ENCODE assay signal across 20 cellular contexts in genomic region chr3:141526709-141527108, GRCh38. TPM values are rescaled to one million over a fixed set of nuclear protein-coding genes. Genes with fewer than 3 reads are reported as not detected.
A peak's percentile ranks its signal among the peaks of the same experiment; 100 is the strongest.
DNase-seq lines count a peak whose midpoint lies in the region; ATAC-seq and TF ChIP-seq lines count a peak whose summit lies in the region.
"Had no signal": no experiment of that assay in that cellular context is flagged by ENCODE, and none has a peak within 500 bp of the region (broad histone marks: within the 10 kb centered on the region; RNA-seq: fewer than 3 reads in every experiment).

No MANE protein-coding gene starts in this region.

- no peak for TF ChIP-seq POLR2A in uterus (IDR thresholded peaks at IDR 0.05)

- intact Hi-C loops in uterus (cut with DNase I; ENCODE audit: low total_unique reads): no loop called here

- no peak overlapping the region for H3K4me3 Mint-ChIP-seq in activated T-cell treated with anti-CD3 and anti-CD28 coated beads, Interleukin-2, amount 50 U/mL, for 4 hours
- H3K4me3 Mint-ChIP-seq in endothelial cell (ENCODE audit: unreplicated experiment) (peak overlapping the region; percentile 7), progenitor cell of endocrine pancreas (ENCODE audit: low read depth) (no peak overlapping the region)

- no peak for DNase-seq in activated T-cell treated with anti-CD3 and anti-CD28 coated beads, Interleukin-2, amount 50 U/mL, for 4 hours
- DNase-seq in activated T-cell treated with anti-CD3 and anti-CD28 coated beads, Interleukin-2, amount 50 U/mL, for 1 hour: no peak
- no peak for DNase-seq in RWPE2 (ENCODE audit: low spot score)
- DNase-seq in endothelial cell (ENCODE audit: low spot score): no peak
- no peak for DNase-seq in progenitor cell of endocrine pancreas (ENCODE audit: low spot score, unreplicated experiment)
- no peak for DNase-seq in activated CD8-positive, alpha-beta memory T cell treated with anti-CD3 and anti-CD28 coated beads, Interleukin-2, amount 50 U/mL, for 4 hours
- DNase-seq in uterus: no peak
- DNase-seq in SKM-1 treated with dmso at 0.1 percent for 144 hours (lab: John Stamatoyannopoulos, UW; ENCODE audit: unreplicated experiment): no peak
- DNase-seq: activated CD8-positive, alpha-beta memory T cell treated with anti-CD3 and anti-CD28 coated beads for 24 hours; activated gamma-delta T cell; DMS79; lower lobe of right lung; MM.1S; NCI-H1694 treated with DMSO at 0.1 percent for 48 hours; NCI-H2227 treated with DMSO at 0.1 percent for 48 hours; SJCRH30; stimulated activated CD4-positive, alpha-beta T cell treated with anti-CD3 and anti-CD28 coated beads, Interleukin-2, amount 100 ng/mL, for 24 hours; T-helper 2 cell had no signal

- H3K4me1 Mint-ChIP-seq in activated T-cell treated with anti-CD3 and anti-CD28 coated beads, Interleukin-2, amount 50 U/mL, for 4 hours (ENCODE audit: low read depth): peaks cover 76% of the 10 kb centered on the region
- H3K4me1 Mint-ChIP-seq in endothelial cell (ENCODE audit: unreplicated experiment) (peaks cover 67% of the 10 kb centered on the region), progenitor cell of endocrine pancreas (ENCODE audit: low read depth) (peaks cover 12% of the 10 kb centered on the region)

- H3K27me3 ChIP-seq in RWPE2 (ENCODE audit: insufficient read depth, poor library complexity, severe bottlenecking) (no peaks in the 10 kb centered on the region), uterus (no peaks in the 10 kb centered on the region)
- H3K27me3 ChIP-seq: SJCRH30, vagina had no signal

- H3K4me1 ChIP-seq in RWPE2 (ENCODE audit: insufficient read depth, poor library complexity, severe bottlenecking) (peaks cover 48% of the 10 kb centered on the region), uterus (no peaks in the 10 kb centered on the region)

- peaks cover 21% of the 10 kb centered on the region for H3K36me3 ChIP-seq in RWPE2 (ENCODE audit: low read depth)
- H3K36me3 ChIP-seq in uterus: no peaks in the 10 kb centered on the region
- H3K36me3 ChIP-seq: vagina had no signal

- H3K9me3 ChIP-seq in RWPE2 (ENCODE audit: severe bottlenecking) (no peaks in the 10 kb centered on the region), uterus (no peaks in the 10 kb centered on the region)
- H3K9me3 ChIP-seq: lower lobe of right lung, SJCRH30, vagina had no signal

- no peak overlapping the region for H3K27ac ChIP-seq in RWPE2 (ENCODE audit: poor library complexity, severe bottlenecking)
- H3K27ac ChIP-seq in uterus: no peak overlapping the region
- H3K27ac ChIP-seq: lower lobe of right lung, SJCRH30, vagina had no signal

- ATAC-seq in activated T-cell treated with anti-CD3 and anti-CD28 coated beads, Interleukin-2, amount 50 U/mL, for 4 hours: peak; percentile 36 to 60
- peak; percentile 51 for ATAC-seq in RWPE2 (ENCODE audit: low read depth)

- TF ChIP-seq CTCF in RWPE2 (IDR thresholded peaks at IDR 0.05; ENCODE audit: poor library complexity, severe bottlenecking) (no peak), endothelial cell (IDR thresholded peaks at IDR 0.05; ENCODE audit: unreplicated experiment) (no peak), progenitor cell of endocrine pancreas (IDR thresholded peaks at IDR 0.05; ENCODE audit: unreplicated experiment) (no peak), uterus (IDR thresholded peaks at IDR 0.05) (no peak)

- no peaks in the 10 kb centered on the region for H3K9me3 Mint-ChIP-seq in activated T-cell treated with anti-CD3 and anti-CD28 coated beads, Interleukin-2, amount 50 U/mL, for 4 hours
- H3K9me3 Mint-ChIP-seq in endothelial cell (ENCODE audit: unreplicated experiment) (no peaks in the 10 kb centered on the region), progenitor cell of endocrine pancreas (ENCODE audit: low read depth) (no peaks in the 10 kb centered on the region)
- H3K9me3 Mint-ChIP-seq: CD14-positive monocyte had no signal

- peaks cover 16% of the 10 kb centered on the region for H3K36me3 Mint-ChIP-seq in activated T-cell treated with anti-CD3 and anti-CD28 coated beads, Interleukin-2, amount 50 U/mL, for 4 hours (ENCODE audit: insufficient read depth)
- H3K36me3 Mint-ChIP-seq in endothelial cell (ENCODE audit: low read depth, unreplicated experiment): peaks cover 5% of the 10 kb centered on the region
- H3K36me3 Mint-ChIP-seq in progenitor cell of endocrine pancreas (ENCODE audit: insufficient read depth): peaks cover 1% of the 10 kb centered on the region

- H3K27ac Mint-ChIP-seq in endothelial cell (ENCODE audit: unreplicated experiment): peak overlapping the region; percentile 82
- H3K27ac Mint-ChIP-seq in progenitor cell of endocrine pancreas: peak overlapping the region; percentile 3

- H3K4me3 ChIP-seq in RWPE2 (ENCODE audit: severe bottlenecking): no peak overlapping the region
- no peak overlapping the region for H3K4me3 ChIP-seq in uterus
- H3K4me3 ChIP-seq: lower lobe of right lung, SJCRH30, vagina had no signal

- no peaks in the 10 kb centered on the region for H3K27me3 Mint-ChIP-seq in activated T-cell treated with anti-CD3 and anti-CD28 coated beads, Interleukin-2, amount 50 U/mL, for 4 hours (ENCODE audit: low read depth)
- H3K27me3 Mint-ChIP-seq in endothelial cell (ENCODE audit: unreplicated experiment): no peaks in the 10 kb centered on the region
- H3K27me3 Mint-ChIP-seq in progenitor cell of endocrine pancreas: no peaks in the 10 kb centered on the region

RNA-seq across cellular contexts. Expression of gene RASA2, which starts 39.9 kb away (rescaled TPM):
- 10 to 100 TPM; 31.0 to 37.0 (median 32.4) TPM for total RNA-seq in activated T-cell treated with anti-CD3 and anti-CD28 coated beads, Interleukin-2, amount 50 U/mL, for 4 hours
- total RNA-seq in endothelial cell (ENCODE audit: unreplicated experiment) (32.5 TPM), progenitor cell of endocrine pancreas (17.8 and 21.5 TPM in 2 replicates), uterus (10 to 100 TPM; 11.3 to 49.4 (median 38.7) TPM)
